In the genomic region with DNA sequence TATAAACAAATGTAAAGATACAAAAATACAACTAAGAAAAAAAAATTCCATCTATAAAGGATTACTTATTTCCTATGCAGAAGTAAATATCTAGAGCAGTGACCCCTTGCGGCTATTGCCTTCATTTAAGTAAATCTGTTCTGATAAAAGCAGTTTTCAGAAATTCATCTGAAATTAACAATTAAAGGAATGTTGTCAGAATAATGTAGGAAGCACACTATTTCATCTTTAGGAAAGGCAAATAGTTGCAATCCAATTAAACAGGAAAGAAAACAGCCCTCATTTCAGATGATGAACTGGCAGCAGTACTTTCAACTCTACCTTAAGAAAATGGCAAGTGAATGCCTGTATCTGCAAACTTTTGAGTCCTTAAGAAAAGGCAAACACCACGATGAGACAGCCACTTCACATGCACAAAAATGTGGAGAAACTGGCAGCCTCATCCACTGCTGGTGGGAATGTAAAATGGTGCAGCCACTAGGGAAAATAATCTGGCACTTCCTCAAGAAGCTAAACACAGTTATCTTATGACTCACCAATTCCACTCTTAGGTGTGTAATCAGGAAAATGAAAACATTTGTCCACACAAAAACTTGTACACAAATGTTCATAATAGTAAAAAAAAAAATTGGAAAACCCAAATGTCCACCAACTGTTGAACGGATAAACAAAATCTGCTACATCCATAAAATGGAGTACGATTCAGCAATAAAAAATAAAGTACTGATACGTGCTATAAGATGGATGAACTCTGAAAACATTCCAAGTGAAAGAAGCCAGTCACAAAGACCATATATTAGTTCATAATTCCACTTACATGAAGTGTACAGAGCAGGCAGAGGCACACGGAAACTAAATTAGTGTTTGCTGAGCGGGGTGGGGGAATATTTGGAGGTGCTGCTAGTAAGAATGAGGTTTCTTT, we compare ENCODE assay signal across 8 cellular contexts. TPM values are rescaled to one million over a fixed set of nuclear protein-coding genes. Genes with fewer than 3 reads are reported as not detected.
DNase-seq lines count a peak whose midpoint lies in the region; ATAC-seq, FAIRE-seq and TF ChIP-seq lines count a peak whose summit lies in the region.

No MANE protein-coding gene starts in this region.

- H3K36me3 ChIP-seq in fibroblast of lung (ENCODE audit: control insufficient read depth, insufficient read depth, low read length), result peaks cover 4% of the 10 kb centered on the region

- H3K27ac ChIP-seq in A549 (peak overlapping the region; percentile 76 to 97; a peak in 5 of 6 replicates), fibroblast of lung (ENCODE audit: insufficient read depth, low read length) (peak overlapping the region; percentile 99)

- no peak for ATAC-seq in A549

- H2AFZ ChIP-seq in fibroblast of lung (ENCODE audit: low read length), result no peak overlapping the region

- H3K27me3 ChIP-seq in fibroblast of lung (ENCODE audit: control insufficient read depth, insufficient read depth, low read length), result no peaks in the 10 kb centered on the region

- TF ChIP-seq RAD21 in A549 (conservative IDR thresholded peaks at IDR 0.05 in 1 of 2, IDR thresholded peaks at IDR 0.05 in 1 of 2), result no peak

- WGBS in A549 (ENCODE audit: missing lambda C conversion rate), result 21% methylated on average over 7 of the region's 7 CpGs

- H4K20me1 ChIP-seq in fibroblast of lung (ENCODE audit: control insufficient read depth, extremely low read depth, insufficient read depth, low read length), result no peaks in the 10 kb centered on the region

- H3K79me2 ChIP-seq in fibroblast of lung (ENCODE audit: control insufficient read depth, insufficient read depth, low read length), result peaks cover 54% of the 10 kb centered on the region

- H3K4me2 ChIP-seq in A549, result peak overlapping the region; percentile 91
- peak overlapping the region; percentile 88 for H3K4me2 ChIP-seq in fibroblast of lung (ENCODE audit: extremely low read depth, insufficient read depth, low read length)

- peak overlapping the region; percentile 36 for H3K9ac ChIP-seq in fibroblast of lung (ENCODE audit: insufficient read depth, low read length)

- H3K9me3 ChIP-seq in A549 (no peaks in the 10 kb centered on the region), fibroblast of lung (ENCODE audit: control insufficient read depth, insufficient read depth, low read depth, low read length) (no peaks in the 10 kb centered on the region)

- TF ChIP-seq CTCF in A549 (IDR thresholded peaks at IDR 0.05), result peak; percentile 55
- peak; percentile 12 to 49 for TF ChIP-seq CTCF in fibroblast of lung (conservative IDR thresholded peaks at IDR 0.05 in 1 of 2, IDR thresholded peaks at IDR 0.05 in 1 of 2; ENCODE audit: low read depth in 1 of 2, low read length in 2 of 2)

- FAIRE-seq in A549 (lab: Jason Lieb, UNC), result no peak
- FAIRE-seq in RCC 7860 (lab: Jason Lieb, UNC), result peak; percentile 70

- no peak for TF ChIP-seq EP300 in A549 (IDR thresholded peaks at IDR 0.05)

- H3K4me3 ChIP-seq in A549 (peak overlapping the region; percentile 75), GM08714 (ENCODE audit: low read length) (peak overlapping the region; percentile 95), fibroblast of lung (replicated peaks in 1 of 4; ENCODE audit: control extremely low read depth in 1 of 4, insufficient read depth in 1 of 4, low read depth in 3 of 4, low read length in 4 of 4) (peak overlapping the region; percentile 52 to 98 (median 66))

- DNase-seq in A549 (ENCODE audit: low read depth in 1 of 2, low spot score in 1 of 2), result peak; percentile 10 to 59
- DNase-seq in RCC 7860 (ENCODE audit: low spot score), result peak; percentile 40
- DNase-seq in fibroblast of lung (ENCODE audit: low read depth in 2 of 2), result peak; percentile 82 to 94
- DNase-seq in posterior vena cava (ENCODE audit: low spot score), result peak; percentile 31
- DNase-seq in stimulated activated CD8-positive, alpha-beta memory T cell treated with anti-CD3 and anti-CD28 coated beads, Interleukin-4, amount 100 ng/mL, for 48 hours, result no peak
- DNase-seq in stimulated activated naive CD4-positive, alpha-beta T cell treated with Interleukin-2 at 50 U/mL for 16 hours (lab: John Stamatoyannopoulos, UW), result no peak
- no peak for DNase-seq in HEK293T (ENCODE audit: extremely low spot score)

- intact Hi-C loops in posterior vena cava (cut with DNase I), result no loop called here

- H3K4me1 ChIP-seq in A549 (peaks cover 28% of the 10 kb centered on the region; the same call in 2 of the 3 replicates), fibroblast of lung (ENCODE audit: control insufficient read depth, extremely low read depth, insufficient read depth, low read length) (peaks cover 2% of the 10 kb centered on the region)

- POLR2A ChIA-PET in A549 (lab: Yijun Ruan, JAX) (interaction anchor here (2.1 kb wide), 2 partner anchors 7 to 136 kb away, joined by 15 to 20 read pairs; a partner anchor contains a TSS), HEK293T (lab: Yijun Ruan, JAX) (interaction anchor here (0.7 to 2.9 kb wide), 7 partner anchors 8 to 538 kb away, joined by 3 to 39 read pairs (median 9); a partner anchor contains a TSS)

- CTCF ChIA-PET in A549 (lab: Yijun Ruan, JAX), result interaction anchor here (1.4 to 1.9 kb wide), 4 partner anchors 9 to 114 kb away, joined by 3 to 8 read pairs (median 6); a partner anchor contains a TSS
- CTCF ChIA-PET in HEK293T (lab: Yijun Ruan, JAX), result no interaction called here

- no peak for TF ChIP-seq POLR2A in A549 (IDR thresholded peaks at IDR 0.05; ENCODE audit: low read length)

TF ChIP-seq in A549, 52 proteins besides CTCF, POLR2A, EP300 and RAD21:
- TF ChIP-seq FOSL2 (IDR thresholded peaks at IDR 0.05) (no peak), FOSL2 (CRISPR knock-in tag; IDR thresholded peaks at IDR 0.05) (peak; percentile 89), ZC3H11A (IDR thresholded peaks at IDR 0.05) (no peak)

TF ChIP-seq in HEK293T, 16 proteins besides CTCF, POLR2A, EP300 and RAD21:
- TF ChIP-seq BHLHE40 (IDR thresholded peaks at IDR 0.05; ENCODE audit: borderline replicate concordance) (no peak), CTBP1 (IDR thresholded peaks at IDR 0.05; ENCODE audit: borderline replicate concordance) (no peak), NFRKB (IDR thresholded peaks at IDR 0.05) (no peak), ZNF384 (IDR thresholded peaks at IDR 0.05) (no peak), FOXM1 (IDR thresholded peaks at IDR 0.05; ENCODE audit: borderline replicate concordance) (no peak), HDGF (IDR thresholded peaks at IDR 0.05; ENCODE audit: borderline replicate concordance) (no peak), FOXK2 (IDR thresholded peaks at IDR 0.05) (no peak), SUZ12 (IDR thresholded peaks at IDR 0.05) (no peak), SP1 (IDR thresholded peaks at IDR 0.05) (no peak), ARNT (IDR thresholded peaks at IDR 0.05) (no peak), FOXA1 (IDR thresholded peaks at IDR 0.05) (no peak), L3MBTL2 (conservative IDR thresholded peaks at IDR 0.05) (no peak), LEF1 (IDR thresholded peaks at IDR 0.05; ENCODE audit: borderline replicate concordance) (no peak), TARDBP (IDR thresholded peaks at IDR 0.05) (no peak), ELF4 (IDR thresholded peaks at IDR 0.05) (no peak)
- TF ChIP-seq, protein P1, sequence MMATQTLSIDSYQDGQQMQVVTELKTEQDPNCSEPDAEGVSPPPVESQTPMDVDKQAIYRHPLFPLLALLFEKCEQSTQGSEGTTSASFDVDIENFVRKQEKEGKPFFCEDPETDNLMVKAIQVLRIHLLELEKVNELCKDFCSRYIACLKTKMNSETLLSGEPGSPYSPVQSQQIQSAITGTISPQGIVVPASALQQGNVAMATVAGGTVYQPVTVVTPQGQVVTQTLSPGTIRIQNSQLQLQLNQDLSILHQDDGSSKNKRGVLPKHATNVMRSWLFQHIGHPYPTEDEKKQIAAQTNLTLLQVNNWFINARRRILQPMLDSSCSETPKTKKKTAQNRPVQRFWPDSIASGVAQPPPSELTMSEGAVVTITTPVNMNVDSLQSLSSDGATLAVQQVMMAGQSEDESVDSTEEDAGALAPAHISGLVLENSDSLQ (IDR thresholded peaks at IDR 0.05), result no peak

RNA-seq across cellular contexts. Expression of a gene that starts 2.0 kb away (rescaled TPM):
- polyA plus RNA-seq in A549 (2011; rRNA removed) (4.4 and 5.3 TPM in 2 replicates), A549 (2017; fragmentation: RNase III; extraction: RNeasy Plus Mini Kit Qiagen cat#74134 plus additional on column Dnase treatment) (1.7 to 2.3 TPM (median 2.3 TPM) in 3 replicates), fibroblast of lung (1.7 and 2.4 TPM in 2 replicates)
- polyA plus RNA-seq in A549 (2012; cell fraction: cytosol; rRNA removed), result 1.0 and 1.1 TPM in 2 replicates
- polyA plus RNA-seq in A549 (2012; cell fraction: nucleus; rRNA removed), result 0.47 and 0.92 TPM in 2 replicates
- polyA minus RNA-seq in A549 (2011; rRNA and poly(A)+ RNA removed), result 2.0 and 3.1 TPM in 2 replicates
- total RNA-seq in fibroblast of lung (5.6 and 6.2 TPM in 2 replicates), posterior vena cava (1 to 10 TPM; 2.9 to 4.4 TPM)
- 0.82 and 1.0 TPM in 2 replicates for polyA plus RNA-seq in fibroblast of lung (2012)
- 0.98 TPM in 1 of 2 replicates, not detected in the other for polyA minus RNA-seq in fibroblast of lung (ENCODE audit: low replicate concordance)

RNA-seq across cellular contexts. Expression of a gene that starts 7.6 kb away (rescaled TPM):
- 117 and 127 TPM in 2 replicates for polyA plus RNA-seq in A549 (2011; rRNA removed)
- 50.2 and 64.3 TPM in 2 replicates for polyA plus RNA-seq in A549 (2012; cell fraction: cytosol; rRNA removed)
- polyA plus RNA-seq in A549 (2012; cell fraction: nucleus; rRNA removed), result 59.8 and 62.1 TPM in 2 replicates
- 67.8 to 71.6 TPM (median 68.8 TPM) in 3 replicates for polyA plus RNA-seq in A549 (2017; fragmentation: RNase III; extraction: RNeasy Plus Mini Kit Qiagen cat#74134 plus additional on column Dnase treatment)
- 116 and 130 TPM in 2 replicates for polyA minus RNA-seq in A549 (2011; rRNA and poly(A)+ RNA removed)
- 297 and 342 TPM in 2 replicates for total RNA-seq in fibroblast of lung
- 421 and 472 TPM in 2 replicates for polyA plus RNA-seq in fibroblast of lung
- polyA plus RNA-seq in fibroblast of lung (2012), result 226 and 287 TPM in 2 replicates
- polyA minus RNA-seq in fibroblast of lung (ENCODE audit: low replicate concordance), result 148 and 211 TPM in 2 replicates
- 100 to 1,000 TPM; 287 to 309 TPM for total RNA-seq in posterior vena cava

Comparison
In these comparisons a context has a peak if more than half of its experiments do, and no peak if none do; other contexts are left out.
1. DNase-seq: peak in A549 (2 of 2), RCC 7860 (single experiment), fibroblast of lung (2 of 2) and posterior vena cava (single experiment); none in stimulated activated CD8-positive, alpha-beta memory T cell treated with anti-CD3 and anti-CD28 coated beads, Interleukin-4, amount 100 ng/mL, for 48 hours (single experiment), stimulated activated naive CD4-positive, alpha-beta T cell treated with Interleukin-2 at 50 U/mL for 16 hours (single experiment) and HEK293T (single experiment).
2. Peak in every context shown above with its lines, with median percentiles within 50 percentile points of each other: H3K4me3 ChIP-seq.